7 cellular contexts compared by ENCODE assay signal in the genomic region with DNA sequence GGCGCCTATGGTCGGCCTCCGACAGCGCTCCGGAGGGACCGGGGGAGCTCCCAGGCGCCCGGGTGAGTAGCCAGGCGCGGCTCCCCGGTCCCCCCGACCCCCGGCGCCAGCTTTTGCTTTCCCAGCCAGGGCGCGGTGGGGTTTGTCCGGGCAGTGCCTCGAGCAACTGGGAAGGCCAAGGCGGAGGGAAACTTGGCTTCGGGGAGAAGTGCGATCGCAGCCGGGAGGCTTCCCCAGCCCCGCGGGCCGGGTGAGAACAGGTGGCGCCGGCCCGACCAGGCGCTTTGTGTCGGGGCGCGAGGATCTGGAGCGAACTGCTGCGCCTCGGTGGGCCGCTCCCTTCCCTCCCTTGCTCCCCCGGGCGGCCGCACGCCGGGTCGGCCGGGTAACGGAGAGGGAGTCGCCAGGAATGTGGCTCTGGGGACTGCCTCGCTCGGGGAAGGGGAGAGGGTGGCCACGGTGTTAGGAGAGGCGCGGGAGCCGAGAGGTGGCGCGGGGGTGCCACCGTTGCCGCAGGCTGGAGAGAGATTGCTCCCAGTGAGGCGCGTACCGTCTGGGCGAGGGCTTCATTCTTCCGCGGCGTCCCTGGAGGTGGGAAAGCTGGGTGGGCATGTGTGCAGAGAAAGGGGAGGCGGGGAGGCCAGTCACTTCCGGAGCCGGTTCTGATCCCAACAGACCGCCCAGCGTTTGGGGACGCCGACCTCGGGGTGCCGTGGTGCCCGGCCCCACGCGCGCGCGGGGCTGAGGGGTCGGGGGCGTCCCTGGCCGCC. TPM values are rescaled to one million over a fixed set of nuclear protein-coding genes. Genes with fewer than 3 reads are reported as not detected.
A peak's percentile ranks its signal among the peaks of the same experiment; 100 is the strongest.
DNase-seq lines count a peak whose midpoint lies in the region; ATAC-seq and TF ChIP-seq lines count a peak whose summit lies in the region.

No MANE protein-coding gene starts in this region.

- H3K9ac ChIP-seq in GM23248 = no peak overlapping the region

- no peaks in the 10 kb centered on the region for H3K9me3 Mint-ChIP-seq in chondrocyte (ENCODE audit: low read depth)

- H3F3A ChIP-seq in GM23248 (ENCODE audit: insufficient read depth) = no peaks in the 10 kb centered on the region

- WGBS in GM23248 (ENCODE audit: low coverage in 1 of 2, low lambda C conversion rate in 2 of 2, missing lambda C conversion rate in 2 of 2), 2 experiments = 2 to 3% methylated on average over 50 to 64 of the region's 81 CpGs

- H3K27me3 Mint-ChIP-seq in chondrocyte (ENCODE audit: low read depth) = no peaks in the 10 kb centered on the region

- peak overlapping the region; percentile 70 for H3K4me2 ChIP-seq in GM23248 (ENCODE audit: unreplicated experiment)

- H2AFZ ChIP-seq in GM23248 = peak overlapping the region; percentile 66

- peak overlapping the region; percentile 93 for H3K4me3 Mint-ChIP-seq in chondrocyte (ENCODE audit: unreplicated experiment)

- ATAC-seq in left colon = peak; percentile 58
- peak; percentile 9 for ATAC-seq in stimulated activated naive CD8-positive, alpha-beta T cell treated with anti-CD3 and anti-CD28 coated beads, Interleukin-15, Interleukin-2, amounts not matched to agents 100 U/mL and 50 U/mL, for 24 hours

- H3K9me2 ChIP-seq in GM23248 (ENCODE audit: insufficient read depth) = no peaks in the 10 kb centered on the region

- no peaks in the 10 kb centered on the region for H3K79me2 ChIP-seq in GM23248 (ENCODE audit: insufficient read depth)

- peaks cover 51% of the 10 kb centered on the region for H3K27me3 ChIP-seq in GM23248 (replicated peaks; ENCODE audit: insufficient read depth)

- H3K4me1 Mint-ChIP-seq in chondrocyte (ENCODE audit: low read depth) = peaks cover 50% of the 10 kb centered on the region

- intact Hi-C loops in left colon (cut with DNase I, micrococcal nuclease) = no loop called here

- peak overlapping the region; percentile 85 for H3K4me3 ChIP-seq in GM12864 (ENCODE audit: low read depth, low read length)
- peak overlapping the region; percentile 60 for H3K4me3 ChIP-seq in GM23248

- no peaks in the 10 kb centered on the region for H4K20me1 ChIP-seq in GM23248 (ENCODE audit: insufficient read depth)

- in situ Hi-C loops in GM23248 (cut with MboI) = no loop called here

- no peaks in the 10 kb centered on the region for H3K4me1 ChIP-seq in GM23248 (ENCODE audit: insufficient read depth)

- H3K27ac Mint-ChIP-seq in chondrocyte (ENCODE audit: unreplicated experiment) = peak overlapping the region; percentile 51

- no peaks in the 10 kb centered on the region for H3K9me3 ChIP-seq in GM23248 (ENCODE audit: low read depth)

- TF ChIP-seq CTCF in GM12864 (IDR thresholded peaks at IDR 0.05; ENCODE audit: low read depth, low read length, missing control alignments) (no peak), chondrocyte (IDR thresholded peaks at IDR 0.05) (peak; percentile 73)

- no peak for DNase-seq in GM12864 (ENCODE audit: low read depth)
- peak; percentile 34 for DNase-seq in GM23248
- peak; percentile 21 for DNase-seq in NCI-H526 treated with DMSO at 0.1 percent for 48 hours (lab: John Stamatoyannopoulos, UW)
- no peak for DNase-seq in chondrocyte (ENCODE audit: low spot score)
- DNase-seq in left colon = peak; percentile 36 to 45
- peak; percentile 12 for DNase-seq in stimulated activated naive CD8-positive, alpha-beta T cell treated with anti-CD3 and anti-CD28 coated beads, Interleukin-15, Interleukin-2, amounts not matched to agents 100 U/mL and 50 U/mL, for 24 hours
- no peak for DNase-seq in SKM-1 (lab: John Stamatoyannopoulos, UW; ENCODE audit: unreplicated experiment)

- no peak overlapping the region for H3K27ac ChIP-seq in GM23248

- peaks cover 6% of the 10 kb centered on the region for H3K36me3 Mint-ChIP-seq in chondrocyte (ENCODE audit: low read depth)

- no peaks in the 10 kb centered on the region for H3K36me3 ChIP-seq in GM23248 (ENCODE audit: low read depth)

RNA-seq across cellular contexts. Expression of a gene that starts 0.6 kb away (rescaled TPM):
- 1.9 and 3.3 TPM in 2 replicates for total RNA-seq in GM23248 (2014; rRNA removed; shearing (Covaris generic))
- polyA plus RNA-seq in GM23248 (2016; fragmentation: Nextera tagmentation; extraction: Ambion mirVana) = 0.80 and 1.6 TPM in 2 replicates
- total RNA-seq in chondrocyte (87.9 to 104 TPM (median 102 TPM) in 3 replicates), left colon (10 to 100 TPM; 10.4 to 22.8 TPM)

Comparison
In these comparisons a context has a peak if more than half of its experiments do, and no peak if none do; other contexts are left out.
1. DNase-seq: peak in GM23248 (single experiment), NCI-H526 treated with DMSO at 0.1 percent for 48 hours (single experiment), left colon (2 of 2) and stimulated activated naive CD8-positive, alpha-beta T cell treated with anti-CD3 and anti-CD28 coated beads, Interleukin-15, Interleukin-2, amounts not matched to agents 100 U/mL and 50 U/mL, for 24 hours (single experiment); none in GM12864 (single experiment), chondrocyte (single experiment) and SKM-1 (single experiment).